ENCODE assay signal across 4 cellular contexts in genomic region chr15:81348691-81349090, GRCh38. TPM values are rescaled to one million over a fixed set of nuclear protein-coding genes. Genes with fewer than 3 reads are reported as not detected.
"Had no signal": no experiment of that assay in that cellular context is flagged by ENCODE, and none has a peak within 500 bp of the region (broad histone marks: within the 10 kb centered on the region; RNA-seq: fewer than 3 reads in every experiment).

No MANE protein-coding gene starts in this region.

RNA-seq across cellular contexts. Expression of gene TMC3, which starts 25.3 kb away (rescaled TPM):
- total RNA-seq: subcutaneous adipose tissue, tibial nerve, upper lobe of left lung, upper lobe of right lung had no signal
